2 cellular contexts compared by ENCODE assay signal in the genomic region with DNA sequence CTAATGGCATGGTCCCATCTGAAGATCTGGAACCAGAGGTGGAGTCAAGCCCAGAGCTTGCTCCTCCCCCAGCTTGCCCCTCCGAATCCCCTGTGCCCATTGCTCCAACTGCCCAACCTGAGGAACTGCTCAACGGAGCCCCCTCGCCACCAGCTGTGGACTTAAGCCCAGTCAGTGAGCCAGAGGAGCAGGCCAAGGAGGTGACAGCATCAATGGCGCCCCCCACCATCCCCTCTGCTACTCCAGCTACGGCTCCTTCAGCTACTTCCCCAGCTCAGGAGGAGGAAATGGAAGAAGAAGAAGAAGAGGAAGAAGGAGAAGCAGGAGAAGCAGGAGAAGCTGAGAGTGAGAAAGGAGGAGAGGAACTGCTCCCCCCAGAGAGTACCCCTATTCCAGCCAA.
TF ChIP-seq lines count a peak whose summit lies in the region.

No MANE protein-coding gene starts in this region.

TF ChIP-seq in SK-N-SH, 30 proteins besides CTCF, POLR2A, EP300 and RAD21:
- TF ChIP-seq RCOR1 (IDR thresholded peaks at IDR 0.05; ENCODE audit: low read length) = no peak
- TF ChIP-seq FOXJ3 (CRISPR knock-in tag; IDR thresholded peaks at IDR 0.05) = no peak
- TF ChIP-seq RFX5 (IDR thresholded peaks at IDR 0.05; ENCODE audit: low read length) = no peak
- TF ChIP-seq, protein P1, sequence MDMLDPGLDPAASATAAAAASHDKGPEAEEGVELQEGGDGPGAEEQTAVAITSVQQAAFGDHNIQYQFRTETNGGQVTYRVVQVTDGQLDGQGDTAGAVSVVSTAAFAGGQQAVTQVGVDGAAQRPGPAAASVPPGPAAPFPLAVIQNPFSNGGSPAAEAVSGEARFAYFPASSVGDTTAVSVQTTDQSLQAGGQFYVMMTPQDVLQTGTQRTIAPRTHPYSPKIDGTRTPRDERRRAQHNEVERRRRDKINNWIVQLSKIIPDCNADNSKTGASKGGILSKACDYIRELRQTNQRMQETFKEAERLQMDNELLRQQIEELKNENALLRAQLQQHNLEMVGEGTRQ (IDR thresholded peaks at IDR 0.05; ENCODE audit: borderline replicate concordance, low read depth, low read length) = no peak
- TF ChIP-seq, protein P2, sequence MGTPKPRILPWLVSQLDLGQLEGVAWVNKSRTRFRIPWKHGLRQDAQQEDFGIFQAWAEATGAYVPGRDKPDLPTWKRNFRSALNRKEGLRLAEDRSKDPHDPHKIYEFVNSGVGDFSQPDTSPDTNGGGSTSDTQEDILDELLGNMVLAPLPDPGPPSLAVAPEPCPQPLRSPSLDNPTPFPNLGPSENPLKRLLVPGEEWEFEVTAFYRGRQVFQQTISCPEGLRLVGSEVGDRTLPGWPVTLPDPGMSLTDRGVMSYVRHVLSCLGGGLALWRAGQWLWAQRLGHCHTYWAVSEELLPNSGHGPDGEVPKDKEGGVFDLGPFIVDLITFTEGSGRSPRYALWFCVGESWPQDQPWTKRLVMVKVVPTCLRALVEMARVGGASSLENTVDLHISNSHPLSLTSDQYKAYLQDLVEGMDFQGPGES (IDR thresholded peaks at IDR 0.05; ENCODE audit: low read depth, low read length) = no peak
- TF ChIP-seq POLR2AphosphoS5 (IDR thresholded peaks at IDR 0.05; ENCODE audit: low read depth, low read length) = no peak
- TF ChIP-seq FOXM1 (IDR thresholded peaks at IDR 0.05; ENCODE audit: low read depth) = no peak
- no peak for TF ChIP-seq TCF12 (IDR thresholded peaks at IDR 0.05)
- TF ChIP-seq, protein P3, sequence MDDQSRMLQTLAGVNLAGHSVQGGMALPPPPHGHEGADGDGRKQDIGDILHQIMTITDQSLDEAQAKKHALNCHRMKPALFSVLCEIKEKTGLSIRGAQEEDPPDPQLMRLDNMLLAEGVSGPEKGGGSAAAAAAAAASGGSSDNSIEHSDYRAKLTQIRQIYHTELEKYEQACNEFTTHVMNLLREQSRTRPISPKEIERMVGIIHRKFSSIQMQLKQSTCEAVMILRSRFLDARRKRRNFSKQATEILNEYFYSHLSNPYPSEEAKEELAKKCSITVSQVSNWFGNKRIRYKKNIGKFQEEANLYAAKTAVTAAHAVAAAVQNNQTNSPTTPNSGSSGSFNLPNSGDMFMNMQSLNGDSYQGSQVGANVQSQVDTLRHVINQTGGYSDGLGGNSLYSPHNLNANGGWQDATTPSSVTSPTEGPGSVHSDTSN (IDR thresholded peaks at IDR 0.05) = no peak
- no peak for TF ChIP-seq MXI1 (IDR thresholded peaks at IDR 0.05; ENCODE audit: low read depth, low read length)

TF ChIP-seq in SK-N-SH treated with all-trans-retinoic acid at 6 μM for 48 hours, 23 proteins besides CTCF, POLR2A, EP300 and RAD21:
- TF ChIP-seq, protein P4, sequence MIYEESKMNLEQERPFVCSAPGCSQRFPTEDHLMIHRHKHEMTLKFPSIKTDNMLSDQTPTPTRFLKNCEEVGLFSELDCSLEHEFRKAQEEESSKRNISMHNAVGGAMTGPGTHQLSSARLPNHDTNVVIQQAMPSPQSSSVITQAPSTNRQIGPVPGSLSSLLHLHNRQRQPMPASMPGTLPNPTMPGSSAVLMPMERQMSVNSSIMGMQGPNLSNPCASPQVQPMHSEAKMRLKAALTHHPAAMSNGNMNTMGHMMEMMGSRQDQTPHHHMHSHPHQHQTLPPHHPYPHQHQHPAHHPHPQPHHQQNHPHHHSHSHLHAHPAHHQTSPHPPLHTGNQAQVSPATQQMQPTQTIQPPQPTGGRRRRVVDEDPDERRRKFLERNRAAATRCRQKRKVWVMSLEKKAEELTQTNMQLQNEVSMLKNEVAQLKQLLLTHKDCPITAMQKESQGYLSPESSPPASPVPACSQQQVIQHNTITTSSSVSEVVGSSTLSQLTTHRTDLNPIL (CRISPR knock-in tag; IDR thresholded peaks at IDR 0.05; ENCODE audit: low read depth) = no peak
- TF ChIP-seq, protein P5, sequence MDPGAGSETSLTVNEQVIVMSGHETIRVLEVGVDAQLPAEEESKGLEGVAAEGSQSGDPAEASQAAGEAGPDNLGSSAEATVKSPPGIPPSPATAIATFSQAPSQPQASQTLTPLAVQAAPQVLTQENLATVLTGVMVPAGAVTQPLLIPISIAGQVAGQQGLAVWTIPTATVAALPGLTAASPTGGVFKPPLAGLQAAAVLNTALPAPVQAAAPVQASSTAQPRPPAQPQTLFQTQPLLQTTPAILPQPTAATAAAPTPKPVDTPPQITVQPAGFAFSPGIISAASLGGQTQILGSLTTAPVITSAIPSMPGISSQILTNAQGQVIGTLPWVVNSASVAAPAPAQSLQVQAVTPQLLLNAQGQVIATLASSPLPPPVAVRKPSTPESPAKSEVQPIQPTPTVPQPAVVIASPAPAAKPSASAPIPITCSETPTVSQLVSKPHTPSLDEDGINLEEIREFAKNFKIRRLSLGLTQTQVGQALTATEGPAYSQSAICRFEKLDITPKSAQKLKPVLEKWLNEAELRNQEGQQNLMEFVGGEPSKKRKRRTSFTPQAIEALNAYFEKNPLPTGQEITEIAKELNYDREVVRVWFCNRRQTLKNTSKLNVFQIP (CRISPR knock-in tag; IDR thresholded peaks at IDR 0.05; ENCODE audit: borderline replicate concordance, low read depth) = no peak
- TF ChIP-seq BACH2 (CRISPR knock-in tag; IDR thresholded peaks at IDR 0.05; ENCODE audit: borderline replicate concordance) = no peak
- no peak for TF ChIP-seq RARB (CRISPR knock-in tag; IDR thresholded peaks at IDR 0.05)
- TF ChIP-seq ESRRG (CRISPR knock-in tag; IDR thresholded peaks at IDR 0.05) = no peak
- TF ChIP-seq ZC3H10 (CRISPR knock-in tag; IDR thresholded peaks at IDR 0.05) = no peak
- TF ChIP-seq SNAI2 (CRISPR knock-in tag; IDR thresholded peaks at IDR 0.05) = no peak
- no peak for TF ChIP-seq OSR1 (CRISPR knock-in tag; IDR thresholded peaks at IDR 0.05)
- no peak for TF ChIP-seq CSDC2 (CRISPR knock-in tag; IDR thresholded peaks at IDR 0.05)
- no peak for TF ChIP-seq GLIS3 (CRISPR knock-in tag; IDR thresholded peaks at IDR 0.05)
- TF ChIP-seq ARNTL (CRISPR knock-in tag; IDR thresholded peaks at IDR 0.05; ENCODE audit: borderline replicate concordance, low read depth) = no peak
- no peak for TF ChIP-seq TOX (CRISPR knock-in tag; IDR thresholded peaks at IDR 0.05; ENCODE audit: borderline replicate concordance)
- no peak for TF ChIP-seq ZNF565 (CRISPR knock-in tag; conservative IDR thresholded peaks at IDR 0.05; ENCODE audit: low read depth)
- TF ChIP-seq, protein P6, sequence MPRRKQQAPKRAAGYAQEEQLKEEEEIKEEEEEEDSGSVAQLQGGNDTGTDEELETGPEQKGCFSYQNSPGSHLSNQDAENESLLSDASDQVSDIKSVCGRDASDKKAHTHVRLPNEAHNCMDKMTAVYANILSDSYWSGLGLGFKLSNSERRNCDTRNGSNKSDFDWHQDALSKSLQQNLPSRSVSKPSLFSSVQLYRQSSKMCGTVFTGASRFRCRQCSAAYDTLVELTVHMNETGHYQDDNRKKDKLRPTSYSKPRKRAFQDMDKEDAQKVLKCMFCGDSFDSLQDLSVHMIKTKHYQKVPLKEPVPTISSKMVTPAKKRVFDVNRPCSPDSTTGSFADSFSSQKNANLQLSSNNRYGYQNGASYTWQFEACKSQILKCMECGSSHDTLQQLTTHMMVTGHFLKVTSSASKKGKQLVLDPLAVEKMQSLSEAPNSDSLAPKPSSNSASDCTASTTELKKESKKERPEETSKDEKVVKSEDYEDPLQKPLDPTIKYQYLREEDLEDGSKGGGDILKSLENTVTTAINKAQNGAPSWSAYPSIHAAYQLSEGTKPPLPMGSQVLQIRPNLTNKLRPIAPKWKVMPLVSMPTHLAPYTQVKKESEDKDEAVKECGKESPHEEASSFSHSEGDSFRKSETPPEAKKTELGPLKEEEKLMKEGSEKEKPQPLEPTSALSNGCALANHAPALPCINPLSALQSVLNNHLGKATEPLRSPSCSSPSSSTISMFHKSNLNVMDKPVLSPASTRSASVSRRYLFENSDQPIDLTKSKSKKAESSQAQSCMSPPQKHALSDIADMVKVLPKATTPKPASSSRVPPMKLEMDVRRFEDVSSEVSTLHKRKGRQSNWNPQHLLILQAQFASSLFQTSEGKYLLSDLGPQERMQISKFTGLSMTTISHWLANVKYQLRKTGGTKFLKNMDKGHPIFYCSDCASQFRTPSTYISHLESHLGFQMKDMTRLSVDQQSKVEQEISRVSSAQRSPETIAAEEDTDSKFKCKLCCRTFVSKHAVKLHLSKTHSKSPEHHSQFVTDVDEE (CRISPR knock-in tag; IDR thresholded peaks at IDR 0.05) = no peak
- TF ChIP-seq, protein P7, sequence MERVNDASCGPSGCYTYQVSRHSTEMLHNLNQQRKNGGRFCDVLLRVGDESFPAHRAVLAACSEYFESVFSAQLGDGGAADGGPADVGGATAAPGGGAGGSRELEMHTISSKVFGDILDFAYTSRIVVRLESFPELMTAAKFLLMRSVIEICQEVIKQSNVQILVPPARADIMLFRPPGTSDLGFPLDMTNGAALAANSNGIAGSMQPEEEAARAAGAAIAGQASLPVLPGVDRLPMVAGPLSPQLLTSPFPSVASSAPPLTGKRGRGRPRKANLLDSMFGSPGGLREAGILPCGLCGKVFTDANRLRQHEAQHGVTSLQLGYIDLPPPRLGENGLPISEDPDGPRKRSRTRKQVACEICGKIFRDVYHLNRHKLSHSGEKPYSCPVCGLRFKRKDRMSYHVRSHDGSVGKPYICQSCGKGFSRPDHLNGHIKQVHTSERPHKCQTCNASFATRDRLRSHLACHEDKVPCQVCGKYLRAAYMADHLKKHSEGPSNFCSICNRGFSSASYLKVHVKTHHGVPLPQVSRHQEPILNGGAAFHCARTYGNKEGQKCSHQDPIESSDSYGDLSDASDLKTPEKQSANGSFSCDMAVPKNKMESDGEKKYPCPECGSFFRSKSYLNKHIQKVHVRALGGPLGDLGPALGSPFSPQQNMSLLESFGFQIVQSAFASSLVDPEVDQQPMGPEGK (CRISPR knock-in tag; IDR thresholded peaks at IDR 0.05; ENCODE audit: borderline replicate concordance) = no peak
- no peak for TF ChIP-seq ZNF8 (CRISPR knock-in tag; IDR thresholded peaks at IDR 0.05)
- TF ChIP-seq, protein P8, sequence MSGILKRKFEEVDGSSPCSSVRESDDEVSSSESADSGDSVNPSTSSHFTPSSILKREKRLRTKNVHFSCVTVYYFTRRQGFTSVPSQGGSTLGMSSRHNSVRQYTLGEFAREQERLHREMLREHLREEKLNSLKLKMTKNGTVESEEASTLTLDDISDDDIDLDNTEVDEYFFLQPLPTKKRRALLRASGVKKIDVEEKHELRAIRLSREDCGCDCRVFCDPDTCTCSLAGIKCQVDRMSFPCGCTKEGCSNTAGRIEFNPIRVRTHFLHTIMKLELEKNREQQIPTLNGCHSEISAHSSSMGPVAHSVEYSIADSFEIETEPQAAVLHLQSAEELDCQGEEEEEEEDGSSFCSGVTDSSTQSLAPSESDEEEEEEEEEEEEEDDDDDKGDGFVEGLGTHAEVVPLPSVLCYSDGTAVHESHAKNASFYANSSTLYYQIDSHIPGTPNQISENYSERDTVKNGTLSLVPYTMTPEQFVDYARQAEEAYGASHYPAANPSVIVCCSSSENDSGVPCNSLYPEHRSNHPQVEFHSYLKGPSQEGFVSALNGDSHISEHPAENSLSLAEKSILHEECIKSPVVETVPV (CRISPR knock-in tag; IDR thresholded peaks at IDR 0.05) = no peak
- TF ChIP-seq PPARA (CRISPR knock-in tag; IDR thresholded peaks at IDR 0.05; ENCODE audit: borderline replicate concordance) = no peak
- TF ChIP-seq ZFP3 (CRISPR knock-in tag; IDR thresholded peaks at IDR 0.05) = no peak
